In genomic region chr7:152072451-152072850, GRCh38 we compare ENCODE assay signal across 17 cellular contexts.
"Had no signal": no experiment of that assay in that cellular context is flagged by ENCODE, and none has a peak within 500 bp of the region (broad histone marks: within the 10 kb centered on the region; RNA-seq: fewer than 3 reads in every experiment).

No MANE protein-coding gene starts in this region.

- H3K9me3 ChIP-seq: esophagus muscularis mucosa, thyroid gland had no signal

- FAIRE-seq: urothelium cell line had no signal

- H3K27me3 ChIP-seq: dorsolateral prefrontal cortex, esophagus muscularis mucosa, thyroid gland had no signal

- H3K36me3 ChIP-seq: esophagus muscularis mucosa, thyroid gland had no signal

- H3K4me3 ChIP-seq: dorsolateral prefrontal cortex, esophagus muscularis mucosa, thyroid gland had no signal

- H3K27ac ChIP-seq: dorsolateral prefrontal cortex, esophagus muscularis mucosa, thyroid gland had no signal

- ATAC-seq: activated T-helper 17 cell treated with anti-CD3 and anti-CD28 coated beads, Interleukin-2, amount 50 U/mL, for 72 hours; stimulated activated naive B cell treated with anti-CD40 and anti-IgM and Interleukin-4, amounts not matched to agents 10 μg/mL and 1 μg/mL and 100 μg/mL, for 72 hours; T-cell had no signal

- DNase-seq: activated CD4-positive, CD25-positive, alpha-beta regulatory T cell treated with anti-CD3 and anti-CD28 coated beads, Interleukin-2, amount 50 U/mL, for 72 hours; activated naive CD4-positive, alpha-beta T cell treated with Interleukin-2 at 50 U/mL for 16 hours; aorta; dorsolateral prefrontal cortex; endodermal cell; hippocampal formation; midbrain; retina; stimulated activated CD4-positive, alpha-beta T cell treated with anti-CD3 and anti-CD28 coated beads, Interleukin-15, amount 100 ng/mL, for 24 hours; stimulated activated CD4-positive, alpha-beta T cell treated with anti-CD3 and anti-CD28 coated beads, Interleukin-4, amount 100 ng/mL, for 1 hour; stimulated activated naive B cell treated with anti-CD40 and anti-IgM and Interleukin-4, amounts not matched to agents 10 μg/mL and 1 μg/mL and 100 μg/mL, for 72 hours; T-cell; T-helper 9 cell; thyroid gland had no signal
